Comparison of ENCODE assay signal across 8 cellular contexts in genomic region chr19:27966390-27966816, GRCh38.
DNase-seq lines count a peak whose midpoint lies in the region; ATAC-seq, FAIRE-seq and TF ChIP-seq lines count a peak whose summit lies in the region.

No MANE protein-coding gene starts in this region.

- no peak overlapping the region for H3K9ac ChIP-seq in astrocyte (ENCODE audit: low read length)

- H4K20me1 ChIP-seq in astrocyte (ENCODE audit: insufficient read depth, low read length), result no peaks in the 10 kb centered on the region

- TF ChIP-seq CTCF in C4-2B (conservative IDR thresholded peaks at IDR 0.05) (peak; percentile 91), HFFc6 (IDR thresholded peaks at IDR 0.05) (peak; percentile 79), astrocyte (IDR thresholded peaks at IDR 0.05; ENCODE audit: insufficient read depth, low read depth, low read length) (peak; percentile 83), lower lobe of right lung (IDR thresholded peaks at IDR 0.05) (peak; percentile 54)

- intact Hi-C loops in lower lobe of right lung (cut with DNase I), result no loop called here

- H3K4me2 ChIP-seq in astrocyte (ENCODE audit: low read length), result no peak overlapping the region

- H3K4me1 ChIP-seq in astrocyte (ENCODE audit: insufficient read depth, low read length) (peaks cover 5% of the 10 kb centered on the region), lower lobe of right lung (no peaks in the 10 kb centered on the region)

- H2AFZ ChIP-seq in astrocyte (ENCODE audit: low read depth, low read length), result no peak overlapping the region

- H3K27me3 ChIP-seq in astrocyte (ENCODE audit: insufficient read depth, low read length) (no peaks in the 10 kb centered on the region), lower lobe of right lung (ENCODE audit: low read depth) (no peaks in the 10 kb centered on the region)

- H3K9me3 Mint-ChIP-seq in HFFc6 (no peaks in the 10 kb centered on the region), astrocyte (ENCODE audit: unreplicated experiment) (no peaks in the 10 kb centered on the region)

- no peaks in the 10 kb centered on the region for H3K36me3 Mint-ChIP-seq in HFFc6 (ENCODE audit: low read depth)
- H3K36me3 Mint-ChIP-seq in astrocyte (ENCODE audit: low read depth, unreplicated experiment), result no peaks in the 10 kb centered on the region

- H3K79me2 ChIP-seq in astrocyte (ENCODE audit: insufficient read depth, low read length), result no peaks in the 10 kb centered on the region

- H3K27me3 Mint-ChIP-seq in HFFc6 (ENCODE audit: insufficient read depth), result no peaks in the 10 kb centered on the region
- no peaks in the 10 kb centered on the region for H3K27me3 Mint-ChIP-seq in astrocyte (ENCODE audit: low read depth, unreplicated experiment)

- peak; percentile 45 for FAIRE-seq in astrocyte (lab: Jason Lieb, UNC)

- H3K36me3 ChIP-seq in astrocyte (ENCODE audit: insufficient read depth, low read length) (no peaks in the 10 kb centered on the region), lower lobe of right lung (no peaks in the 10 kb centered on the region)

- H3K4me3 Mint-ChIP-seq in HFFc6 (no peak overlapping the region), astrocyte (ENCODE audit: unreplicated experiment) (no peak overlapping the region)

- H3K9me3 ChIP-seq in astrocyte (ENCODE audit: insufficient read depth, low read depth, low read length) (no peaks in the 10 kb centered on the region), lower lobe of right lung (no peaks in the 10 kb centered on the region)

- H3K27ac ChIP-seq in C4-2B, result no peak overlapping the region
- no peak overlapping the region for H3K27ac ChIP-seq in astrocyte (ENCODE audit: low read depth, low read length)
- no peak overlapping the region for H3K27ac ChIP-seq in lower lobe of right lung

- H3K4me1 Mint-ChIP-seq in HFFc6 (ENCODE audit: low read depth) (peaks cover 1% of the 10 kb centered on the region; the same call in 1 of the 2 replicates), astrocyte (ENCODE audit: low read depth, unreplicated experiment) (peaks cover 18% of the 10 kb centered on the region)

- H3K27ac Mint-ChIP-seq in HFFc6 (no peak overlapping the region), astrocyte (ENCODE audit: unreplicated experiment) (no peak overlapping the region)

- DNase-seq in HFFc6, result peak; percentile 15
- no peak for DNase-seq in astrocyte (ENCODE audit: low read depth)
- DNase-seq in lower lobe of right lung, result no peak
- no peak for DNase-seq in NCI-H187 treated with DMSO at 0.1 percent for 48 hours (lab: John Stamatoyannopoulos, UW)

- ATAC-seq in lower lobe of right lung, result no peak
- no peak for ATAC-seq in HG03280 (IDR thresholded peaks at IDR 0.05; ENCODE audit: unreplicated experiment)
- no peak for ATAC-seq in HG02840 (IDR thresholded peaks at IDR 0.05; ENCODE audit: low FRiP score, unreplicated experiment)
- ATAC-seq in HG02678 (IDR thresholded peaks at IDR 0.05; ENCODE audit: unreplicated experiment), result no peak

- H3K4me3 ChIP-seq in astrocyte (ENCODE audit: insufficient read depth, low read depth, low read length), result no peak overlapping the region
- no peak overlapping the region for H3K4me3 ChIP-seq in lower lobe of right lung
